30 cellular contexts compared by ENCODE assay signal in genomic region chr2:204504594-204504993, GRCh38.
"Had no signal": no experiment of that assay in that cellular context is flagged by ENCODE, and none has a peak within 500 bp of the region (broad histone marks: within the 10 kb centered on the region; RNA-seq: fewer than 3 reads in every experiment).

No MANE protein-coding gene starts in this region.

- H3K27ac ChIP-seq: adrenal gland, body of pancreas, epithelial cell of prostate, esophagus squamous epithelium, gastroesophageal sphincter had no signal

- ATAC-seq: activated CD4-positive, alpha-beta T cell treated with anti-CD3 and anti-CD28 coated beads for 36 hours; activated CD8-positive, alpha-beta memory T cell treated with anti-CD3 and anti-CD28 coated beads, Interleukin-2, amount 10 ng/mL, durations not matched to agents 7 days and 5 days; activated CD8-positive, alpha-beta T cell treated with anti-CD3 and anti-CD28 coated beads, Interleukin-2, amount 10 ng/mL, durations not matched to agents 7 days and 5 days; activated naive CD8-positive, alpha-beta T cell treated with anti-CD3 and anti-CD28 coated beads, Interleukin-2, amount 50 U/mL, for 24 hours; body of pancreas; gastroesophageal sphincter had no signal

- H3K27me3 ChIP-seq: adrenal gland, body of pancreas, esophagus squamous epithelium, gastroesophageal sphincter had no signal

- FAIRE-seq: colon, endometrium, endothelial cell of umbilical vein had no signal

- H3K4me1 ChIP-seq: adrenal gland, body of pancreas, esophagus squamous epithelium, gastroesophageal sphincter had no signal

- H3K9me3 ChIP-seq: adrenal gland, body of pancreas, esophagus squamous epithelium, gastroesophageal sphincter had no signal

- H3K36me3 ChIP-seq: adrenal gland, esophagus squamous epithelium, gastroesophageal sphincter had no signal

- H3K4me3 ChIP-seq: adrenal gland, body of pancreas, esophagus squamous epithelium, gastroesophageal sphincter had no signal

- DNase-seq: activated CD4-positive, alpha-beta memory T cell treated with anti-CD3 and anti-CD28 coated beads for 36 hours; activated CD4-positive, alpha-beta T cell treated with anti-CD3 and anti-CD28 coated beads for 36 hours; activated CD4-positive, alpha-beta T cell treated with anti-CD3 and anti-CD28 coated beads, Interleukin-2, amount 10 ng/mL, durations not matched to agents 24 days and 14 days; activated CD4-positive, CD25-positive, alpha-beta regulatory T cell; activated CD4-positive, CD25-positive, alpha-beta regulatory T cell treated with anti-CD3 and anti-CD28 coated beads, Interleukin-2, amount 50 U/mL, for 72 hours; activated CD8-positive, alpha-beta memory T cell treated with anti-CD3 and anti-CD28 coated beads, Interleukin-2, amount 10 ng/mL, durations not matched to agents 7 days and 5 days; activated CD8-positive, alpha-beta memory T cell treated with anti-CD3 and anti-CD28 coated beads, Interleukin-2, amount 50 U/mL, for 4 hours; activated CD8-positive, alpha-beta T cell treated with anti-CD3 and anti-CD28 coated beads, Interleukin-2, amount 10 ng/mL, durations not matched to agents 7 days and 5 days; activated effector memory CD4-positive, alpha-beta T cell treated with anti-CD3 and anti-CD28 coated beads, Interleukin-2, amount 50 U/mL, for 16 hours; activated naive CD4-positive, alpha-beta T cell treated with anti-CD3 and anti-CD28 coated beads for 36 hours; activated naive CD8-positive, alpha-beta T cell treated with anti-CD3 and anti-CD28 coated beads for 36 hours; activated naive CD8-positive, alpha-beta T cell treated with anti-CD3 and anti-CD28 coated beads, Interleukin-2, amount 50 U/mL, for 24 hours; activated T-cell treated with anti-CD3 and anti-CD28 coated beads, Interleukin-2, amount 50 U/mL, for 1 hour; activated T-cell treated with anti-CD3 and anti-CD28 coated beads, Interleukin-2, amount 50 U/mL, for 48 hours; adrenal gland; amygdala; aorta; body of pancreas; caudate nucleus; cortex of kidney; dermis blood vessel endothelial cell; effector CD4-positive, alpha-beta T cell; esophagus squamous epithelium; foreskin melanocyte; T-helper 2 cell had no signal
